ENCODE assay signal across 1 cellular context in the genomic region with DNA sequence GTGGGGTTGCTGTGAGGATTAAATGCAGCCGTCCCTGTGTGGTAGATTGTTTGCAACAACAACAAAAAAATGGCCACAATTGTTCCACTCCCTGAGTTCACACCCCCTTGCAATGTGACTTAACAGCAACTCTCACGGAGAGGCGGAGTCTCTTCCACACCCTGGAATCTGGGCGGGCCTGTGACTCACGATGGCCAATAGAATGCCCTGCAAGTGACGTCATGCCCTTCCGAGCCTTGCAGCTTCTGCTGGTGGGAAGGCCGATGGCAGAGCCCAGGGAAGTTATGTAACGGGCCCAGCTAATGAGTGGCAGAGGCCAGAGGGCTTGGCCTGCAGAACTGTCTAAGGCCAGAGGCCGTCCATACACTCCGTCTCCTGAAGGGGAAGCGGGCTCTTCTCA.
TF ChIP-seq lines count a peak whose summit lies in the region.

No MANE protein-coding gene starts in this region.

TF ChIP-seq in HepG2, 621 proteins besides CTCF, POLR2A, EP300 and RAD21 (continued from another document and continues in another):
- TF ChIP-seq, protein P1, sequence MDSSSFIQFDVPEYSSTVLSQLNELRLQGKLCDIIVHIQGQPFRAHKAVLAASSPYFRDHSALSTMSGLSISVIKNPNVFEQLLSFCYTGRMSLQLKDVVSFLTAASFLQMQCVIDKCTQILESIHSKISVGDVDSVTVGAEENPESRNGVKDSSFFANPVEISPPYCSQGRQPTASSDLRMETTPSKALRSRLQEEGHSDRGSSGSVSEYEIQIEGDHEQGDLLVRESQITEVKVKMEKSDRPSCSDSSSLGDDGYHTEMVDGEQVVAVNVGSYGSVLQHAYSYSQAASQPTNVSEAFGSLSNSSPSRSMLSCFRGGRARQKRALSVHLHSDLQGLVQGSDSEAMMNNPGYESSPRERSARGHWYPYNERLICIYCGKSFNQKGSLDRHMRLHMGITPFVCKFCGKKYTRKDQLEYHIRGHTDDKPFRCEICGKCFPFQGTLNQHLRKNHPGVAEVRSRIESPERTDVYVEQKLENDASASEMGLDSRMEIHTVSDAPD (CRISPR knock-in tag; IDR thresholded peaks at IDR 0.05), result no peak
- no peak for TF ChIP-seq HOXA5 (CRISPR knock-in tag; IDR thresholded peaks at IDR 0.05)
- TF ChIP-seq ZNF446 (CRISPR knock-in tag; IDR thresholded peaks at IDR 0.05), result no peak
- no peak for TF ChIP-seq KMT2A (CRISPR knock-in tag; IDR thresholded peaks at IDR 0.05)
- TF ChIP-seq ZNF207 (IDR thresholded peaks at IDR 0.05; ENCODE audit: borderline replicate concordance), result no peak
- TF ChIP-seq, protein P2, sequence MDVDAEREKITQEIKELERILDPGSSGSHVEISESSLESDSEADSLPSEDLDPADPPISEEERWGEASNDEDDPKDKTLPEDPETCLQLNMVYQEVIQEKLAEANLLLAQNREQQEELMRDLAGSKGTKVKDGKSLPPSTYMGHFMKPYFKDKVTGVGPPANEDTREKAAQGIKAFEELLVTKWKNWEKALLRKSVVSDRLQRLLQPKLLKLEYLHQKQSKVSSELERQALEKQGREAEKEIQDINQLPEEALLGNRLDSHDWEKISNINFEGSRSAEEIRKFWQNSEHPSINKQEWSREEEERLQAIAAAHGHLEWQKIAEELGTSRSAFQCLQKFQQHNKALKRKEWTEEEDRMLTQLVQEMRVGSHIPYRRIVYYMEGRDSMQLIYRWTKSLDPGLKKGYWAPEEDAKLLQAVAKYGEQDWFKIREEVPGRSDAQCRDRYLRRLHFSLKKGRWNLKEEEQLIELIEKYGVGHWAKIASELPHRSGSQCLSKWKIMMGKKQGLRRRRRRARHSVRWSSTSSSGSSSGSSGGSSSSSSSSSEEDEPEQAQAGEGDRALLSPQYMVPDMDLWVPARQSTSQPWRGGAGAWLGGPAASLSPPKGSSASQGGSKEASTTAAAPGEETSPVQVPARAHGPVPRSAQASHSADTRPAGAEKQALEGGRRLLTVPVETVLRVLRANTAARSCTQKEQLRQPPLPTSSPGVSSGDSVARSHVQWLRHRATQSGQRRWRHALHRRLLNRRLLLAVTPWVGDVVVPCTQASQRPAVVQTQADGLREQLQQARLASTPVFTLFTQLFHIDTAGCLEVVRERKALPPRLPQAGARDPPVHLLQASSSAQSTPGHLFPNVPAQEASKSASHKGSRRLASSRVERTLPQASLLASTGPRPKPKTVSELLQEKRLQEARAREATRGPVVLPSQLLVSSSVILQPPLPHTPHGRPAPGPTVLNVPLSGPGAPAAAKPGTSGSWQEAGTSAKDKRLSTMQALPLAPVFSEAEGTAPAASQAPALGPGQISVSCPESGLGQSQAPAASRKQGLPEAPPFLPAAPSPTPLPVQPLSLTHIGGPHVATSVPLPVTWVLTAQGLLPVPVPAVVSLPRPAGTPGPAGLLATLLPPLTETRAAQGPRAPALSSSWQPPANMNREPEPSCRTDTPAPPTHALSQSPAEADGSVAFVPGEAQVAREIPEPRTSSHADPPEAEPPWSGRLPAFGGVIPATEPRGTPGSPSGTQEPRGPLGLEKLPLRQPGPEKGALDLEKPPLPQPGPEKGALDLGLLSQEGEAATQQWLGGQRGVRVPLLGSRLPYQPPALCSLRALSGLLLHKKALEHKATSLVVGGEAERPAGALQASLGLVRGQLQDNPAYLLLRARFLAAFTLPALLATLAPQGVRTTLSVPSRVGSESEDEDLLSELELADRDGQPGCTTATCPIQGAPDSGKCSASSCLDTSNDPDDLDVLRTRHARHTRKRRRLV (CRISPR knock-in tag; IDR thresholded peaks at IDR 0.05), result no peak
- TF ChIP-seq, protein P3, sequence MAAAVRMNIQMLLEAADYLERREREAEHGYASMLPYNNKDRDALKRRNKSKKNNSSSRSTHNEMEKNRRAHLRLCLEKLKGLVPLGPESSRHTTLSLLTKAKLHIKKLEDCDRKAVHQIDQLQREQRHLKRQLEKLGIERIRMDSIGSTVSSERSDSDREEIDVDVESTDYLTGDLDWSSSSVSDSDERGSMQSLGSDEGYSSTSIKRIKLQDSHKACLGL (CRISPR knock-in tag; IDR thresholded peaks at IDR 0.05), result no peak
- peak; percentile 82 for TF ChIP-seq NFYB (CRISPR knock-in tag; IDR thresholded peaks at IDR 0.05)
- peak; percentile 82; the same call in 1 of the 2 replicates for TF ChIP-seq ZSCAN29 (CRISPR knock-in tag; conservative IDR thresholded peaks at IDR 0.05)
- 0 out of 2 replicates have a peak, but pooled peaks have one; percentile 26 for TF ChIP-seq ZNF121 (CRISPR knock-in tag; IDR thresholded peaks at IDR 0.05)
- TF ChIP-seq, protein P4, sequence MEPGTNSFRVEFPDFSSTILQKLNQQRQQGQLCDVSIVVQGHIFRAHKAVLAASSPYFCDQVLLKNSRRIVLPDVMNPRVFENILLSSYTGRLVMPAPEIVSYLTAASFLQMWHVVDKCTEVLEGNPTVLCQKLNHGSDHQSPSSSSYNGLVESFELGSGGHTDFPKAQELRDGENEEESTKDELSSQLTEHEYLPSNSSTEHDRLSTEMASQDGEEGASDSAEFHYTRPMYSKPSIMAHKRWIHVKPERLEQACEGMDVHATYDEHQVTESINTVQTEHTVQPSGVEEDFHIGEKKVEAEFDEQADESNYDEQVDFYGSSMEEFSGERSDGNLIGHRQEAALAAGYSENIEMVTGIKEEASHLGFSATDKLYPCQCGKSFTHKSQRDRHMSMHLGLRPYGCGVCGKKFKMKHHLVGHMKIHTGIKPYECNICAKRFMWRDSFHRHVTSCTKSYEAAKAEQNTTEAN (CRISPR knock-in tag; conservative IDR thresholded peaks at IDR 0.05), result no peak
- no peak for TF ChIP-seq ONECUT2 (CRISPR knock-in tag; IDR thresholded peaks at IDR 0.05)
- TF ChIP-seq SAP130 (CRISPR knock-in tag; IDR thresholded peaks at IDR 0.05; ENCODE audit: low read depth), result peak; percentile 69
- TF ChIP-seq ZNF136 (CRISPR knock-in tag; IDR thresholded peaks at IDR 0.05; ENCODE audit: low read depth), result no peak
- 0 out of 2 replicates have a peak, but pooled peaks have one; percentile 45 for TF ChIP-seq ZNF761 (CRISPR knock-in tag; conservative IDR thresholded peaks at IDR 0.05)
- TF ChIP-seq NFATC3 (CRISPR knock-in tag; IDR thresholded peaks at IDR 0.05), result no peak
- TF ChIP-seq ATF1 (CRISPR knock-in tag; IDR thresholded peaks at IDR 0.05), result peak; percentile 58
- peak; percentile 41; the same call in 1 of the 3 replicates for TF ChIP-seq MXI1 (IDR thresholded peaks at IDR 0.05; ENCODE audit: borderline replicate concordance, low read depth, low read length)
- TF ChIP-seq RORA (CRISPR knock-in tag; IDR thresholded peaks at IDR 0.05), result no peak
- TF ChIP-seq EHMT2 (IDR thresholded peaks at IDR 0.05; ENCODE audit: borderline replicate concordance, low read depth, low read length), result no peak
- no peak for TF ChIP-seq SNAI1 (CRISPR knock-in tag; IDR thresholded peaks at IDR 0.05; ENCODE audit: borderline replicate concordance)
- TF ChIP-seq, protein P5, sequence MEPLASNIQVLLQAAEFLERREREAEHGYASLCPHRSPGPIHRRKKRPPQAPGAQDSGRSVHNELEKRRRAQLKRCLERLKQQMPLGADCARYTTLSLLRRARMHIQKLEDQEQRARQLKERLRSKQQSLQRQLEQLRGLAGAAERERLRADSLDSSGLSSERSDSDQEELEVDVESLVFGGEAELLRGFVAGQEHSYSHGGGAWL (CRISPR knock-in tag; IDR thresholded peaks at IDR 0.05), result no peak
- TF ChIP-seq ZFP90 (CRISPR knock-in tag; IDR thresholded peaks at IDR 0.05; ENCODE audit: borderline replicate concordance), result no peak
- TF ChIP-seq SMARCC2 (IDR thresholded peaks at IDR 0.05), result no peak
- no peak for TF ChIP-seq ISL2 (CRISPR knock-in tag; IDR thresholded peaks at IDR 0.05)
- TF ChIP-seq GFI1 (CRISPR knock-in tag; IDR thresholded peaks at IDR 0.05; ENCODE audit: borderline replicate concordance), result no peak
- peak; percentile 47; the same call in 1 of the 2 replicates for TF ChIP-seq CEBPB (IDR thresholded peaks at IDR 0.05; ENCODE audit: borderline replicate concordance, low read depth, low read length)
- TF ChIP-seq ZKSCAN1 (IDR thresholded peaks at IDR 0.05; ENCODE audit: low read length), result no peak
- TF ChIP-seq PHB2 (IDR thresholded peaks at IDR 0.05; ENCODE audit: partially characterized antibody), result no peak
- TF ChIP-seq NR2F2 (IDR thresholded peaks at IDR 0.05; ENCODE audit: borderline replicate concordance, low read depth), result peak; percentile 64; the same call in 1 of the 2 replicates
- no peak for TF ChIP-seq MBNL3 (CRISPR knock-in tag; conservative IDR thresholded peaks at IDR 0.05)
- TF ChIP-seq YEATS4 (CRISPR knock-in tag; IDR thresholded peaks at IDR 0.05; ENCODE audit: borderline replicate concordance), result no peak
- TF ChIP-seq ZNF329 (CRISPR knock-in tag; IDR thresholded peaks at IDR 0.05; ENCODE audit: low read depth), result no peak
- no peak for TF ChIP-seq FOXJ3 (CRISPR knock-in tag; IDR thresholded peaks at IDR 0.05; ENCODE audit: borderline replicate concordance)
- no peak for TF ChIP-seq RARG (CRISPR knock-in tag; IDR thresholded peaks at IDR 0.05; ENCODE audit: low read depth)
- no peak for TF ChIP-seq ZNF30 (CRISPR knock-in tag; IDR thresholded peaks at IDR 0.05)
- TF ChIP-seq BHLHE40 (IDR thresholded peaks at IDR 0.05; ENCODE audit: low read length), result no peak
- no peak for TF ChIP-seq ZNF430 (CRISPR knock-in tag; IDR thresholded peaks at IDR 0.05)
- no peak for TF ChIP-seq IKZF4 (CRISPR knock-in tag; IDR thresholded peaks at IDR 0.05; ENCODE audit: borderline replicate concordance, low read depth, not compliant biosample characterization)
- no peak for TF ChIP-seq FOXA1 (IDR thresholded peaks at IDR 0.05)
- TF ChIP-seq FOXA1 (CRISPR knock-in tag; IDR thresholded peaks at IDR 0.05), result no peak
- TF ChIP-seq KDM4B (CRISPR knock-in tag; IDR thresholded peaks at IDR 0.05), result no peak
- TF ChIP-seq DZIP1 (CRISPR knock-in tag; IDR thresholded peaks at IDR 0.05), result peak; percentile 89; the same call in 1 of the 2 replicates
- TF ChIP-seq SOX6 (IDR thresholded peaks at IDR 0.05), result no peak
- peak; percentile 71; the same call in 1 of the 2 replicates for TF ChIP-seq SOX6 (CRISPR knock-in tag; IDR thresholded peaks at IDR 0.05)
- no peak for TF ChIP-seq SIN3B (IDR thresholded peaks at IDR 0.05; ENCODE audit: low read length)
- TF ChIP-seq, protein P6, sequence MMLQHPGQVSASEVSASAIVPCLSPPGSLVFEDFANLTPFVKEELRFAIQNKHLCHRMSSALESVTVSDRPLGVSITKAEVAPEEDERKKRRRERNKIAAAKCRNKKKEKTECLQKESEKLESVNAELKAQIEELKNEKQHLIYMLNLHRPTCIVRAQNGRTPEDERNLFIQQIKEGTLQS (CRISPR knock-in tag; IDR thresholded peaks at IDR 0.05), result 0 out of 2 replicates have a peak, but pooled peaks have one; percentile 14
- TF ChIP-seq ZSCAN20 (CRISPR knock-in tag; IDR thresholded peaks at IDR 0.05; ENCODE audit: borderline replicate concordance), result no peak
- TF ChIP-seq ZMYM4 (CRISPR knock-in tag; IDR thresholded peaks at IDR 0.05), result peak; percentile 38; the same call in 1 of the 2 replicates
- TF ChIP-seq, protein P7, sequence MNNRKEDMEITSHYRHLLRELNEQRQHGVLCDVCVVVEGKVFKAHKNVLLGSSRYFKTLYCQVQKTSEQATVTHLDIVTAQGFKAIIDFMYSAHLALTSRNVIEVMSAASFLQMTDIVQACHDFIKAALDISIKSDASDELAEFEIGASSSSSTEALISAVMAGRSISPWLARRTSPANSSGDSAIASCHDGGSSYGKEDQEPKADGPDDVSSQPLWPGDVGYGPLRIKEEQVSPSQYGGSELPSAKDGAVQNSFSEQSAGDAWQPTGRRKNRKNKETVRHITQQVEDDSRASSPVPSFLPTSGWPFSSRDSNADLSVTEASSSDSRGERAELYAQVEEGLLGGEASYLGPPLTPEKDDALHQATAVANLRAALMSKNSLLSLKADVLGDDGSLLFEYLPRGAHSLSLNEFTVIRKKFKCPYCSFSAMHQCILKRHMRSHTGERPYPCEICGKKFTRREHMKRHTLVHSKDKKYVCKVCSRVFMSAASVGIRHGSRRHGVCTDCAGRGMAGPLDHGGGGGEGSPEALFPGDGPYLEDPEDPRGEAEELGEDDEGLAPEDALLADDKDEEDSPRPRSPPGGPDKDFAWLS (CRISPR knock-in tag; IDR thresholded peaks at IDR 0.05; ENCODE audit: borderline replicate concordance), result no peak
- no peak for TF ChIP-seq ZNF891 (CRISPR knock-in tag; IDR thresholded peaks at IDR 0.05)
